ENCODE assay signal across 25 cellular contexts in the genomic region with DNA sequence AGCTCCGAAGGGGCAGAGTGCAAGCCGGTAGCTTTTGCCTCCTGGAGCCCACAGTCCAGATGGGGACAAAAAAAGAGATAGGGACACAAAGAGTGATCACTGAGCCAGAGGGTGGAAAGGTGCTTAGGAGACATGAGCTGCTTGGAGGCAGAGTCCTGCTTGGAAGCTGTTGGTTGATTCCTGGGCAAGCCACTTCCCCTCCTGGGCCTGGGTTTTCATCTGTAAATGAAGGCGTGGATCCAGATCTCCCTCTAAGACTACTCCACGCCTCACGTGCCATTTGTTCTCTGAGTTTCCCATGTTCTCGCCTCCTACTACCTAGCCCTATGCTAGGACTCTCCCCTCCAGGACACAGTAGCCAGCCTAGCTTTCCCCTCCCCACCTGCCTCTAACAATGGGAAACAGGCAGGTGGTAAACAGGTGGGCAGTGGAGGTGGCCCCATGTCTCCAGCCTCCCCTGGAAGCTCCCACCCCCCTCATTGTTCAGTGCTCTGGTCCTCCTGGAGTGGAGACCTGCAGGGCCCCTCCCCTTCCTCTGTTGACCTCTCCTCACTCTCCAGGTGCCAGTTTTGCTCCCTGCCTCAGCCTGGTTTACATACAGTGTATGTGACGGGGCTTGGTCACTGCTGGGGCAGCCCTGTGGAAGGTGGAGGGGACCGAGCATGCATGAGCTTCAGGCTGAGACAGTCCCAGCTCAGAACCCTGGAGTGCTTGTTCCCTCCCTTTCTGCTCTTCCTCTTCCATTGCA. TPM values are rescaled to one million over a fixed set of nuclear protein-coding genes. Genes with fewer than 3 reads are reported as not detected.
DNase-seq lines count a peak whose midpoint lies in the region; ATAC-seq and TF ChIP-seq lines count a peak whose summit lies in the region.
"Had no signal": no experiment of that assay in that cellular context is flagged by ENCODE, and none has a peak within 500 bp of the region (broad histone marks: within the 10 kb centered on the region; RNA-seq: fewer than 3 reads in every experiment).

No MANE protein-coding gene starts in this region.

- CTCF ChIA-PET in Calu3 (lab: Charles Lee): interaction anchor here (1.1 to 2.2 kb wide), 2 partner anchors 11 to 17 kb away, joined by 3 to 14 read pairs; no protein-coding TSS in a partner anchor

- TF ChIP-seq CTCF in Calu3 (IDR thresholded peaks at IDR 0.05; ENCODE audit: unreplicated experiment) (no peak), coronary artery (IDR thresholded peaks at IDR 0.05) (no peak), spleen (IDR thresholded peaks at IDR 0.05 in 8 of 11, conservative IDR thresholded peaks at IDR 0.05 in 3 of 11) (no peak), foreskin keratinocyte (conservative IDR thresholded peaks at IDR 0.05) (no peak)

- H3K36me3 Mint-ChIP-seq in Calu3 (ENCODE audit: insufficient read depth, unreplicated experiment): no peaks in the 10 kb centered on the region

- no peaks in the 10 kb centered on the region for H3K27me3 Mint-ChIP-seq in Calu3 (ENCODE audit: unreplicated experiment)

- no peak overlapping the region for H3K27ac ChIP-seq in coronary artery
- H3K27ac ChIP-seq in spleen: no peak overlapping the region
- no peak overlapping the region for H3K27ac ChIP-seq in foreskin keratinocyte
- H3K27ac ChIP-seq: BLaER1, KMS-11, Peyer's patch, SK-N-MC had no signal

- H3K4me1 Mint-ChIP-seq in Calu3 (ENCODE audit: low read depth, unreplicated experiment): peaks cover 43% of the 10 kb centered on the region
- H3K4me1 Mint-ChIP-seq: CD4-positive, CD25-positive, alpha-beta regulatory T cell; IgD-negative memory B cell had no signal

- intact Hi-C loops in Calu3 (cut with micrococcal nuclease; ENCODE audit: unreplicated experiment) (loop anchor here (10.0 kb wide), 1 partner anchor 181 kb away; no protein-coding TSS in a partner anchor), spleen (cut with DNase I; ENCODE audit: low total_unique reads) (no loop called here)

- H3K9me3 ChIP-seq in spleen: peaks cover 2 to 49% (median 36%) of the 10 kb centered on the region in 8 donors

- TF ChIP-seq POLR2A in spleen (IDR thresholded peaks at IDR 0.05): no peak

- no peaks in the 10 kb centered on the region for H3K4me1 ChIP-seq in spleen
- H3K4me1 ChIP-seq in foreskin keratinocyte: no peaks in the 10 kb centered on the region
- H3K4me1 ChIP-seq: BLaER1 had no signal

- peaks cover 6% of the 10 kb centered on the region for H3K9me3 Mint-ChIP-seq in Calu3 (ENCODE audit: low read depth, unreplicated experiment)

- 81 to 98% (median 90%) methylated on average over 8 of the region's 8 CpGs for WGBS in spleen, 5 donors

- no peak for DNase-seq in Calu3
- no peak for DNase-seq in coronary artery (ENCODE audit: low spot score)
- DNase-seq in mesenteric fat pad (ENCODE audit: low spot score): peak; percentile 62
- DNase-seq in spleen: peak; percentile 34
- no peak for DNase-seq in foreskin keratinocyte
- no peak for DNase-seq in foreskin melanocyte
- no peak for DNase-seq in NK-92 treated with Interleukin-12 subunit alpha and Interleukin-12 subunit beta, amount 100 ng/mL, for 24 hours (lab: John Stamatoyannopoulos, UW)
- DNase-seq: CD4-positive, CD25-positive, alpha-beta regulatory T cell; H9; NCI-H1092; NCI-H1436; NCI-H187; NCI-H2081 treated with DMSO at 0.1 percent for 48 hours; NCI-H2171; NCI-H226; NCI-H510A; NCI-H69; OCI-M1; Peyer's patch; SIG-M5 had no signal

- no peak overlapping the region for H3K27ac Mint-ChIP-seq in Calu3 (ENCODE audit: unreplicated experiment)
- H3K27ac Mint-ChIP-seq: CD4-positive, CD25-positive, alpha-beta regulatory T cell; IgD-negative memory B cell had no signal

- no peak for ATAC-seq in foreskin keratinocyte

- H3K36me3 ChIP-seq in spleen: no peaks in the 10 kb centered on the region
- H3K36me3 ChIP-seq: BLaER1, Peyer's patch had no signal

- peak overlapping the region; percentile 77 for H3K4me3 Mint-ChIP-seq in Calu3 (ENCODE audit: low read depth, unreplicated experiment)
- H3K4me3 Mint-ChIP-seq: CD4-positive, CD25-positive, alpha-beta regulatory T cell; H9 had no signal

- H3K27me3 ChIP-seq in spleen (replicated peaks in 1 of 7): no peaks in the 10 kb centered on the region
- H3K27me3 ChIP-seq in foreskin keratinocyte: no peaks in the 10 kb centered on the region
- H3K27me3 ChIP-seq: BLaER1, Peyer's patch had no signal

- H3K4me3 ChIP-seq in coronary artery (peak overlapping the region; percentile 59), spleen (no peak overlapping the region)
- H3K4me3 ChIP-seq: BLaER1, Peyer's patch, SK-N-MC had no signal

- BruUV-seq in Calu3 (replicated peaks; lab: Mats Ljungman, UMichigan): no TSS peak

RNA-seq across cellular contexts. Expression of a gene that starts 3.8 kb away (rescaled TPM):
- 1,748 and 2,914 TPM in 2 replicates for total RNA-seq in Calu3 (2022)
- 139 TPM for total RNA-seq in mesenteric fat pad
- total RNA-seq in spleen: 10 to 100 TPM in 4 of 7 donors, 1 to 10 TPM in 3; 3.4 to 29.7 (median 10.1) TPM
- 10 to 100 TPM in 2 of 3 donors, 1 to 10 TPM in 1; 8.5 to 88.3 (median 10.3) TPM for polyA plus RNA-seq in spleen
- not detected in 2 replicates for total RNA-seq in foreskin keratinocyte
- polyA plus RNA-seq in foreskin keratinocyte: 0.04 TPM in 1 of 2 replicates, not detected in the other
- total RNA-seq: CD4-positive, CD25-positive, alpha-beta regulatory T cell; H9 had no signal
- polyA plus RNA-seq: CD4-positive, CD25-positive, alpha-beta regulatory T cell; IgD-negative memory B cell had no signal

RNA-seq across cellular contexts. Expression of a gene that starts 34.8 kb away (rescaled TPM):
- total RNA-seq in Calu3 (2022) (20.7 and 21.6 TPM in 2 replicates), mesenteric fat pad (0.48 TPM), spleen (100 to 1,000 TPM in 6 of 7 donors, 10 to 100 TPM in 1; 67.3 to 216 (median 169) TPM), foreskin keratinocyte (not detected in 2 replicates)
- polyA plus RNA-seq in spleen (10 to 100 TPM; 11.5 to 58.2 (median 41.4) TPM), foreskin keratinocyte (not detected in 2 replicates)
- total RNA-seq: CD4-positive, CD25-positive, alpha-beta regulatory T cell; Peyer's patch had no signal
- polyA plus RNA-seq: AG04450; CD4-positive, CD25-positive, alpha-beta regulatory T cell; IgD-negative memory B cell had no signal

RNA-seq across cellular contexts. Expression of a gene that starts 54.8 kb away (rescaled TPM):
- total RNA-seq in Calu3 (2022): 9.8 and 17.3 TPM in 2 replicates
- total RNA-seq in mesenteric fat pad: not detected
- total RNA-seq in spleen: not detected
- polyA plus RNA-seq in spleen: not detected
- total RNA-seq in foreskin keratinocyte: not detected in 2 replicates
- polyA plus RNA-seq in foreskin keratinocyte: not detected in 2 replicates
- total RNA-seq: CD4-positive, CD25-positive, alpha-beta regulatory T cell; H9; Peyer's patch had no signal
- polyA plus RNA-seq: AG04450; CD4-positive, CD25-positive, alpha-beta regulatory T cell; IgD-negative memory B cell had no signal

Comparison
In these comparisons a context has a peak if more than half of its experiments do, and no peak if none do; other contexts are left out.
1. DNase-seq: peak in mesenteric fat pad (single experiment) and spleen (single experiment); none in Calu3 (single experiment), coronary artery (single experiment), foreskin keratinocyte (0 of 2), foreskin melanocyte (single experiment) and NK-92 treated with Interleukin-12 subunit alpha and Interleukin-12 subunit beta, amount 100 ng/mL, for 24 hours (single experiment).
2. RNA of a gene that starts 3.8 kb away (total RNA-seq): 1,748 to 2,914 TPM in Calu3; 139 TPM in mesenteric fat pad (single experiment), 3.4 to 29.7 TPM in spleen and not detected in foreskin keratinocyte; every median in the first group is over 10 times any median in the second.
3. RNA of a gene that starts 34.8 kb away (total RNA-seq): 67.3 to 216 TPM in spleen and 20.7 to 21.6 TPM in Calu3; 0.48 TPM in mesenteric fat pad (single experiment) and not detected in foreskin keratinocyte; every median in the first group is over 10 times any median in the second.